Comparison of ENCODE assay signal across 10 cellular contexts in the genomic region with DNA sequence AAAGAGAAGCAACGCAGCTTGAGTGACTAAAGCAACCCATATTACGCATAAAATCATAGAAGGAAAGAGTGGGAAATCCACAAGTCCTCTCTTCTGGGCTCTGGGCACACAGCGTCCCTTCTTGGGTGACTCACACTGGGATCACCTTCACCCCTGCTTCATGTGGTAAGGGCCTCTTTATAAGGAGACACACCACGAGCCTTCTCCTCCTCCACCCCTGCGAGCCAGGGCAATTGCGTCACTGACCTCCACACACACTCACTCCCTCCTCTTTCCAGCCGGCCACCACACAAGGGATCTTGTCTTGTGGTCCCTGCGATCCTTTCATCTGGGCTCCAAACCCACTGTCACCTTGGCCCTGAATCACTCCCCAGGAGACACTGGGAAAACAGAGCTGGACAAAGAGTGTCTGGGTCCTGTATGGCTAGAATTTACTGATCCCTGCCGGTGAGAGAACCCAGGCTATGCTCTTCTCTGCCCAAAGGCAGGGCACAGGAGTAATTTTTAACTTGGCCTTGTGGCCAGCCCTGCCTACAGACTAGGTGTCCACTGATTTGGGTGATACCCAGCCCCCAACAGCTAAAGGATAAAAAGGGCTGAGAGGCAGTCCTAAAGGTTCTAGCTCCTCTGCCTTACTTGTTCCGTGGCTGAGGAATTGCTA. TPM values are rescaled to one million over a fixed set of nuclear protein-coding genes. Genes with fewer than 3 reads are reported as not detected.
DNase-seq lines count a peak whose midpoint lies in the region; TF ChIP-seq lines count a peak whose summit lies in the region.
"Had no signal": no experiment of that assay in that cellular context is flagged by ENCODE, and none has a peak within 500 bp of the region (broad histone marks: within the 10 kb centered on the region; RNA-seq: fewer than 3 reads in every experiment).

No MANE protein-coding gene starts in this region.

- TF ChIP-seq CTCF in colonic mucosa (IDR thresholded peaks at IDR 0.05) (no peak), CD14-positive monocyte (IDR thresholded peaks at IDR 0.05) (no peak)

- H3K27ac Mint-ChIP-seq in CD14-positive monocyte, result no peak overlapping the region

- no peak overlapping the region for H3K4me3 ChIP-seq in colonic mucosa

- no peaks in the 10 kb centered on the region for H3K9me3 ChIP-seq in colonic mucosa

- no peaks in the 10 kb centered on the region for H3K27me3 ChIP-seq in colonic mucosa

- H3K4me1 ChIP-seq in colonic mucosa, result peaks cover 17% of the 10 kb centered on the region

- H3K27ac ChIP-seq in colonic mucosa, result peak overlapping the region; percentile 81
- H3K27ac ChIP-seq: parathyroid adenoma had no signal

- H3K36me3 ChIP-seq in colonic mucosa, result no peaks in the 10 kb centered on the region

- DNase-seq in CMK (ENCODE audit: low read depth), result peak; percentile 91
- peak; percentile 68 for DNase-seq in LoVo (ENCODE audit: low spot score)
- DNase-seq in colonic mucosa, result peak; percentile 83
- DNase-seq in myocyte (ENCODE audit: low read depth), result peak; percentile 97
- DNase-seq in NCI-H2029 (lab: John Stamatoyannopoulos, UW), result no peak
- DNase-seq in CD14-positive monocyte (ENCODE audit: low spot score), result no peak
- DNase-seq in DMS 273 (lab: John Stamatoyannopoulos, UW; ENCODE audit: unreplicated experiment), result no peak
- DNase-seq in dedifferentiated amniotic fluid mesenchymal stem cell (ENCODE audit: extremely low spot score), result no peak

- peaks cover 9% of the 10 kb centered on the region for H3K4me1 Mint-ChIP-seq in CD14-positive monocyte

- peaks cover 16 to 25% of the 10 kb centered on the region in 2 donors for H3K36me3 Mint-ChIP-seq in CD14-positive monocyte

- intact Hi-C loops in colonic mucosa (cut with DNase I), result no loop called here
- intact Hi-C loops in CD14-positive monocyte (cut with micrococcal nuclease), result no loop called here

- peaks cover 0 to 2% (median 1%) of the 10 kb centered on the region in 3 donors for H3K27me3 Mint-ChIP-seq in CD14-positive monocyte (ENCODE audit: low read depth in 3 of 3)
- H3K27me3 Mint-ChIP-seq: dendritic cell treated with granulocyte-macrophage colony-stimulating factor and Interleukin-4, amounts not matched to agents 40 ng/mL and 50 ng/mL, for 4 days had no signal

- no peak overlapping the region for H3K4me3 Mint-ChIP-seq in CD14-positive monocyte
- H3K4me3 Mint-ChIP-seq: dendritic cell treated with granulocyte-macrophage colony-stimulating factor and Interleukin-4, amounts not matched to agents 40 ng/mL and 50 ng/mL, for 4 days had no signal

- peak overlapping the region in 1 of 2 donors; percentile 78 for H3K9ac ChIP-seq in colonic mucosa (ENCODE audit: low read depth in 2 of 2, low read length in 2 of 2)
- H3K9ac ChIP-seq: parathyroid adenoma had no signal

- H3K9me3 Mint-ChIP-seq in CD14-positive monocyte, result peaks cover 0 to 2% (median 0%) of the 10 kb centered on the region in 7 donors
- H3K9me3 Mint-ChIP-seq: dendritic cell treated with granulocyte-macrophage colony-stimulating factor and Interleukin-4, amounts not matched to agents 40 ng/mL and 50 ng/mL, for 4 days had no signal

RNA-seq across cellular contexts. Expression of gene NHEJ1, which starts 35.3 kb away (rescaled TPM):
- total RNA-seq in colonic mucosa (10 to 100 TPM; 30.7 to 51.1 TPM), myocyte (13.6 and 14.3 TPM in 2 replicates)
- 5.5 TPM for polyA plus RNA-seq in myocyte (2012)
- polyA plus RNA-seq in CD14-positive monocyte, result 10 to 100 TPM; 20.3 to 20.9 TPM

RNA-seq across cellular contexts. Expression of gene SLC23A3, which starts 44.5 kb away (rescaled TPM):
- total RNA-seq in colonic mucosa (10 to 100 TPM in 1 of 2 donors, 1 to 10 TPM in 1; 4.7 to 13.8 TPM), myocyte (0.26 TPM in 1 of 2 replicates, not detected in the other)
- 0.90 TPM for polyA plus RNA-seq in myocyte (2012)
- not detected for polyA plus RNA-seq in CD14-positive monocyte

RNA-seq across cellular contexts. Expression of gene CNPPD1, which starts 51.4 kb away (rescaled TPM):
- total RNA-seq in colonic mucosa, result 10 to 100 TPM; 80.7 to 98.2 TPM
- 28.9 and 35.2 TPM in 2 replicates for total RNA-seq in myocyte
- 50.0 TPM for polyA plus RNA-seq in myocyte (2012)
- polyA plus RNA-seq in CD14-positive monocyte, result 10 to 100 TPM; 68.8 to 71.3 TPM

RNA-seq across cellular contexts. Expression of gene RETREG2, which starts 52.7 kb away (rescaled TPM):
- 100 to 1,000 TPM in 1 of 2 donors, 10 to 100 TPM in 1; 94.4 to 116 TPM for total RNA-seq in colonic mucosa
- 68.9 and 76.6 TPM in 2 replicates for total RNA-seq in myocyte
- polyA plus RNA-seq in myocyte (2012), result 95.8 TPM
- 10 to 100 TPM; 37.7 to 39.4 TPM for polyA plus RNA-seq in CD14-positive monocyte

Comparison
In these comparisons a context has a peak if more than half of its experiments do, and no peak if none do; other contexts are left out.
1. DNase-seq: peak in CMK (single experiment), LoVo (single experiment), colonic mucosa (single experiment) and myocyte (single experiment); none in NCI-H2029 (single experiment), CD14-positive monocyte (single experiment), DMS 273 (single experiment) and dedifferentiated amniotic fluid mesenchymal stem cell (single experiment).